In genomic region chr16:19114359-19115147, GRCh38 we compare ENCODE assay signal across 8 cellular contexts. TPM values are rescaled to one million over a fixed set of nuclear protein-coding genes. Genes with fewer than 3 reads are reported as not detected.
DNase-seq lines count a peak whose midpoint lies in the region; ATAC-seq and TF ChIP-seq lines count a peak whose summit lies in the region.

No MANE protein-coding gene starts in this region.

- peaks cover 5 to 6% of the 10 kb centered on the region in 2 donors for H3K4me1 ChIP-seq in neuronal stem cell (ENCODE audit: control insufficient read depth in 2 of 2, insufficient read depth in 1 of 2, low read depth in 1 of 2, low read length in 2 of 2)

- H3K23ac ChIP-seq in neuronal stem cell (ENCODE audit: low read depth, low read length, poor library complexity): peak overlapping the region; percentile 86

- peak overlapping the region in 5 of 7 donors; percentile 22 to 83 (median 54) for H3K27ac Mint-ChIP-seq in CD14-positive monocyte
- H3K27ac Mint-ChIP-seq in activated CD4-positive, alpha-beta memory T cell treated with anti-CD3 and anti-CD28 coated beads for 36 hours: peak overlapping the region; percentile 54

- peak overlapping the region; percentile 74 for H4K91ac ChIP-seq in neuronal stem cell (ENCODE audit: low read depth, low read length, poor library complexity)

- H3K36me3 Mint-ChIP-seq in CD14-positive monocyte: peaks cover 4 to 6% of the 10 kb centered on the region in 2 donors
- no peaks in the 10 kb centered on the region for H3K36me3 Mint-ChIP-seq in activated CD4-positive, alpha-beta memory T cell treated with anti-CD3 and anti-CD28 coated beads for 36 hours

- H3K18ac ChIP-seq in neuronal stem cell (ENCODE audit: low read length): peak overlapping the region; percentile 98

- H3K27me3 ChIP-seq in neuronal stem cell (ENCODE audit: control insufficient read depth in 3 of 3, insufficient read depth in 3 of 3, low read depth in 1 of 3, low read length in 3 of 3): peaks cover 0 to 23% (median 5%) of the 10 kb centered on the region in 3 experiments

- peak overlapping the region; percentile 79 to 92 for H3K4me3 Mint-ChIP-seq in CD14-positive monocyte
- peak overlapping the region; percentile 65 for H3K4me3 Mint-ChIP-seq in activated CD4-positive, alpha-beta memory T cell treated with anti-CD3 and anti-CD28 coated beads for 36 hours

- TF ChIP-seq CTCF in CD14-positive monocyte (IDR thresholded peaks at IDR 0.05) (no peak), fibroblast of villous mesenchyme (IDR thresholded peaks at IDR 0.05; ENCODE audit: insufficient read depth, low read depth, low read length) (no peak)

- H3K4me3 ChIP-seq in fibroblast of villous mesenchyme (ENCODE audit: low read depth, low read length): peak overlapping the region; percentile 73
- H3K4me3 ChIP-seq in neuronal stem cell (ENCODE audit: low read length in 2 of 2): peak overlapping the region; percentile 46 to 78

- H3K4me2 ChIP-seq in neuronal stem cell (ENCODE audit: insufficient read depth, low read length, poor library complexity, severe bottlenecking): peak overlapping the region; percentile 84

- peak overlapping the region; percentile 88 for H2AFZ ChIP-seq in neuronal stem cell (ENCODE audit: low read length)

- peaks cover 58% of the 10 kb centered on the region for H3K4me1 Mint-ChIP-seq in CD14-positive monocyte
- H3K4me1 Mint-ChIP-seq in activated CD4-positive, alpha-beta memory T cell treated with anti-CD3 and anti-CD28 coated beads for 36 hours (ENCODE audit: low read depth): peaks cover 24% of the 10 kb centered on the region

- H3K36me3 ChIP-seq in neuronal stem cell (replicated peaks in 1 of 2; ENCODE audit: control insufficient read depth in 2 of 2, insufficient read depth in 2 of 2, low read length in 2 of 2): peaks cover 0 to 2% of the 10 kb centered on the region in 2 donors

- H3K9ac ChIP-seq in neuronal stem cell (ENCODE audit: low read depth, low read length, poor library complexity): peak overlapping the region; percentile 78

- no peaks in the 10 kb centered on the region for H3K79me1 ChIP-seq in neuronal stem cell (ENCODE audit: low read depth, low read length)

- H2BK120ac ChIP-seq in neuronal stem cell (ENCODE audit: low read depth, low read length): peak overlapping the region; percentile 48

- no peaks in the 10 kb centered on the region for H3K9me3 Mint-ChIP-seq in CD14-positive monocyte
- H3K9me3 Mint-ChIP-seq in activated CD4-positive, alpha-beta memory T cell treated with anti-CD3 and anti-CD28 coated beads for 36 hours: no peaks in the 10 kb centered on the region

- ATAC-seq in GM21723 (IDR thresholded peaks at IDR 0.05; ENCODE audit: unreplicated experiment) (peak; percentile 1), HG03439 (IDR thresholded peaks at IDR 0.05; ENCODE audit: unreplicated experiment) (no peak), GM18520 (IDR thresholded peaks at IDR 0.05; ENCODE audit: unreplicated experiment) (no peak)

- peak overlapping the region; percentile 37 for H3K4ac ChIP-seq in neuronal stem cell (ENCODE audit: low read length)

- H2AK5ac ChIP-seq in neuronal stem cell (ENCODE audit: low read depth, low read length): peak overlapping the region; percentile 68

- peak overlapping the region; percentile 65 for H3K14ac ChIP-seq in neuronal stem cell (ENCODE audit: low read length)

- intact Hi-C loops in CD14-positive monocyte (cut with micrococcal nuclease): no loop called here
- intact Hi-C loops in activated CD4-positive, alpha-beta memory T cell treated with anti-CD3 and anti-CD28 coated beads for 36 hours (cut with micrococcal nuclease): loop anchor here (5.0 kb wide), 1 partner anchor 408 kb away; the partner anchor contains the start of genes CCP110 and GDE1

- H3K27me3 Mint-ChIP-seq in CD14-positive monocyte (ENCODE audit: low read depth in 3 of 3): peaks cover 0 to 2% (median 2%) of the 10 kb centered on the region in 3 donors
- peaks cover 21% of the 10 kb centered on the region for H3K27me3 Mint-ChIP-seq in activated CD4-positive, alpha-beta memory T cell treated with anti-CD3 and anti-CD28 coated beads for 36 hours

- peaks cover 0 to 8% of the 10 kb centered on the region in 2 donors for H3K9me3 ChIP-seq in neuronal stem cell (replicated peaks in 1 of 2; ENCODE audit: control insufficient read depth in 2 of 2, insufficient read depth in 1 of 2, low read depth in 1 of 2, low read length in 2 of 2)

- peak overlapping the region; percentile 95 for H2BK15ac ChIP-seq in neuronal stem cell (ENCODE audit: low read length)

- peak overlapping the region; percentile 100 for H4K8ac ChIP-seq in neuronal stem cell (ENCODE audit: low read depth, low read length)

- H2BK5ac ChIP-seq in neuronal stem cell (ENCODE audit: low read length): no peak overlapping the region

- CTCF ChIA-PET in activated CD4-positive, alpha-beta memory T cell treated with anti-CD3 and anti-CD28 coated beads for 36 hours (lab: Charles Lee): interaction anchor here (0.8 kb wide), 1 partner anchor 29 kb away, joined by 3 read pairs; no protein-coding TSS in a partner anchor

- WGBS in neuronal stem cell (ENCODE audit: extremely low coverage in 2 of 2, insufficient read length in 2 of 2, insufficient replicate concordance in 1 of 2), 2 donors: no CpG with 5 or more reads among the region's 80 CpGs

- peak overlapping the region; percentile 23 for H2BK12ac ChIP-seq in neuronal stem cell (ENCODE audit: low read length)

- POLR2A ChIA-PET in activated CD4-positive, alpha-beta memory T cell treated with anti-CD3 and anti-CD28 coated beads for 36 hours (lab: Charles Lee): interaction anchor here (0.5 to 1.5 kb wide), 5 partner anchors 8 to 20 kb away, joined by 3 to 4 read pairs (median 3); no protein-coding TSS in a partner anchor

- DNase-seq in CD14-positive monocyte (ENCODE audit: low spot score) (peak; percentile 51), fibroblast of villous mesenchyme (ENCODE audit: low read depth) (peak; percentile 80), neuronal stem cell (ENCODE audit: low spot score) (peak; percentile 15), amniotic stem cell (lab: John Stamatoyannopoulos, UW) (no peak)
- DNase-seq in activated CD4-positive, alpha-beta memory T cell treated with anti-CD3 and anti-CD28 coated beads for 36 hours: peak; percentile 42

- no peak overlapping the region for H3K27ac ChIP-seq in neuronal stem cell (replicated peaks; ENCODE audit: low read length)

RNA-seq across cellular contexts. Expression of gene ITPRIPL2, which starts 0.8 kb away (rescaled TPM):
- 1 to 10 TPM; 8.2 to 9.0 TPM for polyA plus RNA-seq in CD14-positive monocyte
- total RNA-seq in activated CD4-positive, alpha-beta memory T cell treated with anti-CD3 and anti-CD28 coated beads for 36 hours: 1 to 10 TPM; 8.9 to 9.7 TPM
- total RNA-seq in fibroblast of villous mesenchyme: 40.3 and 46.2 TPM in 2 replicates
- polyA plus RNA-seq in neuronal stem cell (2013, experiment 1 of 2): 3.2 TPM
- polyA plus RNA-seq in neuronal stem cell (2013, experiment 2 of 2): 3.5 TPM

RNA-seq across cellular contexts. Expression of gene COQ7, which starts 47.1 kb away (rescaled TPM):
- polyA plus RNA-seq in CD14-positive monocyte: 10 to 100 TPM; 12.2 to 13.3 TPM
- 10 to 100 TPM; 14.1 to 15.2 TPM for total RNA-seq in activated CD4-positive, alpha-beta memory T cell treated with anti-CD3 and anti-CD28 coated beads for 36 hours
- total RNA-seq in fibroblast of villous mesenchyme: 9.9 and 10.0 TPM in 2 replicates
- polyA plus RNA-seq in neuronal stem cell (2013, experiment 1 of 2): 14.2 TPM
- polyA plus RNA-seq in neuronal stem cell (2013, experiment 2 of 2): 14.4 TPM

RNA-seq across cellular contexts. Expression of gene SYT17, which starts 53.5 kb away (rescaled TPM):
- polyA plus RNA-seq in CD14-positive monocyte: 1 to 10 TPM in 1 of 2 donors, under 1 TPM in 1; 0.81 to 1.1 TPM
- total RNA-seq in activated CD4-positive, alpha-beta memory T cell treated with anti-CD3 and anti-CD28 coated beads for 36 hours: under 1 TPM in 1 of 2 experiments, not detected in 1; 0.10 TPM
- under 0.01 TPM in 2 replicates for total RNA-seq in fibroblast of villous mesenchyme
- 19.4 TPM for polyA plus RNA-seq in neuronal stem cell (2013, experiment 1 of 2)
- polyA plus RNA-seq in neuronal stem cell (2013, experiment 2 of 2): 21.3 TPM
